ENCODE assay signal across 1 cellular context in genomic region chr9:132042324-132042723, GRCh38.
TF ChIP-seq lines count a peak whose summit lies in the region.

No MANE protein-coding gene starts in this region.

TF ChIP-seq in K562, 482 proteins besides CTCF, POLR2A, EP300 and RAD21 (continued from another document and continues in another):
- TF ChIP-seq CREB5 (CRISPR knock-in tag; IDR thresholded peaks at IDR 0.05) = no peak
- no peak for TF ChIP-seq IRF2 (CRISPR knock-in tag; IDR thresholded peaks at IDR 0.05)
- no peak for TF ChIP-seq FOXJ3 (CRISPR knock-in tag; IDR thresholded peaks at IDR 0.05)
- no peak for TF ChIP-seq AFF1 (IDR thresholded peaks at IDR 0.05; ENCODE audit: low read depth in 1 of 2, partially characterized antibody in 2 of 2)
- TF ChIP-seq TAF9B (IDR thresholded peaks at IDR 0.05; ENCODE audit: partially characterized antibody) = no peak
- no peak for TF ChIP-seq TCF7L2 (IDR thresholded peaks at IDR 0.05; ENCODE audit: low read depth, low read length)
- peak; percentile 77 for TF ChIP-seq FOSL1 (tag; conservative IDR thresholded peaks at IDR 0.05)
- TF ChIP-seq ZNF316 (IDR thresholded peaks at IDR 0.05) = peak; percentile 92
- TF ChIP-seq SRSF3 (IDR thresholded peaks at IDR 0.05; ENCODE audit: insufficient read depth, low read length) = no peak
- TF ChIP-seq DNMT1 (IDR thresholded peaks at IDR 0.05) = no peak
- no peak for TF ChIP-seq KLF1 (tag; IDR thresholded peaks at IDR 0.05)
- peak; percentile 35; the same call in 1 of the 2 replicates for TF ChIP-seq VEZF1 (CRISPR knock-in tag; IDR thresholded peaks at IDR 0.05)
- no peak for TF ChIP-seq ZNF121 (CRISPR knock-in tag; conservative IDR thresholded peaks at IDR 0.05)
- TF ChIP-seq IRF1 (CRISPR knock-in tag; IDR thresholded peaks at IDR 0.05; ENCODE audit: borderline replicate concordance) = no peak
- no peak for TF ChIP-seq ZNF668 (CRISPR knock-in tag; IDR thresholded peaks at IDR 0.05)
- TF ChIP-seq RBM39 (optimal IDR thresholded peaks at IDR 0.05; ENCODE audit: low read depth, low read length) = no peak
- TF ChIP-seq POLR2B (IDR thresholded peaks at IDR 0.05; ENCODE audit: low read depth, partially characterized antibody) = no peak
- no peak for TF ChIP-seq PRDM10 (IDR thresholded peaks at IDR 0.05; ENCODE audit: partially characterized antibody)
- no peak for TF ChIP-seq U2AF2 (optimal IDR thresholded peaks at IDR 0.05; ENCODE audit: low read depth, low read length)
- no peak for TF ChIP-seq POLR3A (IDR thresholded peaks at IDR 0.05; ENCODE audit: borderline replicate concordance, extremely low read depth, insufficient read depth, insufficient read length)
- TF ChIP-seq POLR2AphosphoS5 (IDR thresholded peaks at IDR 0.05; ENCODE audit: control insufficient read depth, insufficient read depth, low read depth, low read length) = no peak
- no peak for TF ChIP-seq MBD2 (IDR thresholded peaks at IDR 0.05; ENCODE audit: borderline replicate concordance, low read depth)
- TF ChIP-seq THAP7 (CRISPR knock-in tag; IDR thresholded peaks at IDR 0.05) = no peak
- no peak for TF ChIP-seq ZNF408 (CRISPR knock-in tag; IDR thresholded peaks at IDR 0.05; ENCODE audit: low read depth)
- no peak for TF ChIP-seq TFE3 (CRISPR knock-in tag; IDR thresholded peaks at IDR 0.05)
- TF ChIP-seq HMG20A (CRISPR knock-in tag; conservative IDR thresholded peaks at IDR 0.05) = no peak
- TF ChIP-seq PTTG1 (tag; IDR thresholded peaks at IDR 0.05; ENCODE audit: low read depth) = no peak
- TF ChIP-seq JUND (IDR thresholded peaks at IDR 0.05; ENCODE audit: borderline replicate concordance, low read depth, low read length) = peak; percentile 51; the same call in 1 of the 2 replicates
- peak; percentile 75; the same call in 2 of the 3 replicates for TF ChIP-seq JUND (tag; IDR thresholded peaks at IDR 0.05; ENCODE audit: borderline replicate concordance, low read depth, low read length)
- no peak for TF ChIP-seq NCOA1 (IDR thresholded peaks at IDR 0.05; ENCODE audit: low read depth)
- no peak for TF ChIP-seq ZHX1 (conservative IDR thresholded peaks at IDR 0.05; ENCODE audit: low read length)
- no peak for TF ChIP-seq EP400 (IDR thresholded peaks at IDR 0.05)
- no peak for TF ChIP-seq CBFA2T3 (IDR thresholded peaks at IDR 0.05)
- TF ChIP-seq CBX1 (IDR thresholded peaks at IDR 0.05; ENCODE audit: low read depth) = 0 out of 2 replicates have a peak, but pooled peaks have one; percentile 49
- TF ChIP-seq ZFPM2 (CRISPR knock-in tag; IDR thresholded peaks at IDR 0.05) = no peak
- no peak for TF ChIP-seq TSC22D4 (tag; IDR thresholded peaks at IDR 0.05)
- TF ChIP-seq STAT6 (CRISPR knock-in tag; IDR thresholded peaks at IDR 0.05) = no peak
- no peak for TF ChIP-seq CREB1 (IDR thresholded peaks at IDR 0.05)
- no peak for TF ChIP-seq CREB1 (CRISPR knock-in tag; IDR thresholded peaks at IDR 0.05)
- TF ChIP-seq ETV6 (IDR thresholded peaks at IDR 0.05; ENCODE audit: borderline replicate concordance in 1 of 2, low read depth in 2 of 2, low read length in 1 of 2) = no peak
- TF ChIP-seq ETV6 (CRISPR knock-in tag; IDR thresholded peaks at IDR 0.05; ENCODE audit: borderline replicate concordance) = no peak
- no peak for TF ChIP-seq PHB (CRISPR knock-in tag; IDR thresholded peaks at IDR 0.05)
- TF ChIP-seq PHF20 (IDR thresholded peaks at IDR 0.05; ENCODE audit: partially characterized antibody) = no peak
- no peak for TF ChIP-seq TAF1 (IDR thresholded peaks at IDR 0.05; ENCODE audit: control insufficient read depth, extremely low read depth, insufficient read depth, low read length, severe bottlenecking)
- no peak for TF ChIP-seq USF1 (CRISPR knock-in tag; IDR thresholded peaks at IDR 0.05)
- no peak for TF ChIP-seq HLTF (IDR thresholded peaks at IDR 0.05)
